8 cellular contexts compared by ENCODE assay signal in the genomic region with DNA sequence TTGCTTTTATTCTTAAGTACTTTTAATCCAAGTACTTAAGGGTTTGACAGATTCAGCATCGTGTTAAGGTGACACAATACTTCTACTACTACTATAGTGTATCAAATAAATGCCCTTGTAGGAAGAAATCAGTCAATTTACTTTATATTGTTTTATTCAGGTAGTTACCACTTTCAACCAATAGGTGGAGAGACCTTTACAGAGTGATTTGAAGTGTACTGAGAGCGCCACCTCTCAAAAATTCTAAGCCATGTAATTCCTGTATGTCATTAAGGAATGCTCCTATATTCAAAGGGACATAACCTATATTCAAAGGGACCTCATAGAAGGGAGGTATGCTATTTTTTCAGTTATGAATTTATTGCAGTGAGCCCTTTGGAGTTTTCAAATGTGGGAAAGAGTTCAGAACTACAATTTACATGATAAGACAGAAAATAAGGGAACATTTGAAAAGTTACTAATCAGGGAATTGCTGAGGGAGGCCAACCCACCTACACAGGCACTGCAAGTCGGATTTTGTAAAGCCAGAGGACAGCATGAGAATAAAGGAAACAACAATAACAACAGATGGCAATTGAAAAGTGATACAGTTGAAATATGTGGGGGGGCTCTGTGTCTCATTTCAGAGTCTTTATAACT.
DNase-seq lines count a peak whose midpoint lies in the region; ATAC-seq and TF ChIP-seq lines count a peak whose summit lies in the region.

No MANE protein-coding gene starts in this region.

- ATAC-seq in GM21390 (IDR thresholded peaks at IDR 0.05; ENCODE audit: unreplicated experiment): peak; percentile 94
- peak; percentile 69 for ATAC-seq in HG03558 (IDR thresholded peaks at IDR 0.05; ENCODE audit: extremely low read depth, unreplicated experiment)
- ATAC-seq in GM19023 (IDR thresholded peaks at IDR 0.05; ENCODE audit: unreplicated experiment): no peak

- H3K9me3 ChIP-seq in Peyer's patch: no peaks in the 10 kb centered on the region

- H3K36me3 ChIP-seq in Peyer's patch: no peaks in the 10 kb centered on the region

- H3K27ac ChIP-seq in Peyer's patch: no peak overlapping the region

- H3K4me3 ChIP-seq in Peyer's patch: no peak overlapping the region

- no peaks in the 10 kb centered on the region for H3K4me1 ChIP-seq in Peyer's patch

- no peak for TF ChIP-seq POLR2A in Peyer's patch (IDR thresholded peaks at IDR 0.05)

- no peaks in the 10 kb centered on the region for H3K27me3 ChIP-seq in Peyer's patch

- DNase-seq in EL (peak; percentile 10), Peyer's patch (no peak), glomerular visceral epithelial cell (ENCODE audit: extremely low spot score) (peak; percentile 45)
- no peak for DNase-seq in activated effector memory CD4-positive, alpha-beta T cell treated with Interleukin-2 at 50 U/mL for 16 hours
- DNase-seq in activated T-cell treated with anti-CD3 and anti-CD28 coated beads, Interleukin-2, amount 50 U/mL, for 1 hour: no peak

- peak in 4 of 6 experiments; percentile 28 to 61 (median 48) for TF ChIP-seq CTCF in Peyer's patch (IDR thresholded peaks at IDR 0.05)

Comparison
In these comparisons a context has a peak if more than half of its experiments do, and no peak if none do; other contexts are left out.
1. DNase-seq: peak in EL (single experiment) and glomerular visceral epithelial cell (single experiment); none in Peyer's patch (0 of 3), activated effector memory CD4-positive, alpha-beta T cell treated with Interleukin-2 at 50 U/mL for 16 hours (single experiment) and activated T-cell treated with anti-CD3 and anti-CD28 coated beads, Interleukin-2, amount 50 U/mL, for 1 hour (single experiment).